Comparison of ENCODE assay signal across 8 cellular contexts in genomic region chr6:7243188-7243942, GRCh38.
DNase-seq lines count a peak whose midpoint lies in the region; ATAC-seq, FAIRE-seq and TF ChIP-seq lines count a peak whose summit lies in the region.

No MANE protein-coding gene starts in this region.

- intact Hi-C loops in HepG2 (cut with micrococcal nuclease; ENCODE audit: unreplicated experiment) = loop anchor here (1.0 kb wide), 1 partner anchor 519 kb away; no protein-coding TSS in a partner anchor

- in situ Hi-C loops in HepG2 (cut with HindIII; ENCODE audit: extremely low pct_ligation_motif_present, low pct_unique_long_range_greater_than_20kb) = loop anchor here (5.0 kb wide), 1 partner anchor 521 kb away; no protein-coding TSS in a partner anchor

- peak; percentile 91 for TF ChIP-seq RAD21 in HepG2 (CRISPR knock-in tag; IDR thresholded peaks at IDR 0.05)

- FAIRE-seq in HepG2 (lab: Jason Lieb, UNC) = peak; percentile 21

- H3K27ac ChIP-seq in C4-2B = peak overlapping the region; percentile 31; the same call in 1 of the 2 replicates
- peak overlapping the region; percentile 82 for H3K27ac ChIP-seq in HepG2 (ENCODE audit: extremely low read length, insufficient read depth, low read length)

- peak overlapping the region; percentile 83; the same call in 1 of the 2 replicates for H3K4me2 ChIP-seq in HepG2 (ENCODE audit: low read depth, low read length)

- H3K4me1 ChIP-seq in HepG2 (ENCODE audit: insufficient read depth, low read length) = peaks cover 56% of the 10 kb centered on the region

- H3K9ac ChIP-seq in HepG2 (ENCODE audit: insufficient read depth, low read depth, low read length) = no peak overlapping the region

- H3K27me3 ChIP-seq in HepG2 (ENCODE audit: control insufficient read depth in 1 of 2, insufficient read depth in 2 of 2, low read length in 2 of 2) (no peaks in the 10 kb centered on the region), MG63 (no peaks in the 10 kb centered on the region)

- H3K4me3 ChIP-seq in HepG2 (replicated peaks in 1 of 3; ENCODE audit: insufficient read depth in 1 of 3, low read depth in 2 of 3, low read length in 3 of 3) = no peak overlapping the region
- no peak overlapping the region for H3K4me3 ChIP-seq in MG63

- H2AFZ ChIP-seq in HepG2 (ENCODE audit: low read length) = no peak overlapping the region

- 40% methylated on average over 7 of the region's 7 CpGs for WGBS in HepG2 (ENCODE audit: low lambda C conversion rate)

- DNase-seq in GM19238 (ENCODE audit: insufficient read length, low spot score) = peak; percentile 62
- peak; percentile 43 for DNase-seq in NCI-H146 treated with DMSO at 0.1 percent for 48 hours (lab: John Stamatoyannopoulos, UW; ENCODE audit: unreplicated experiment)
- peak; percentile 15 for DNase-seq in T-helper 9 cell
- peak; percentile 69 for DNase-seq in dedifferentiated amniotic fluid mesenchymal stem cell (ENCODE audit: extremely low spot score)
- DNase-seq in HepG2 (ENCODE audit: low spot score) = peak; percentile 70
- DNase-seq in stimulated activated naive CD4-positive, alpha-beta T cell (lab: John Stamatoyannopoulos, UW) = peak; percentile 10 to 80 (median 36)
- no peak for DNase-seq in MG63

- TF ChIP-seq POLR2A in HepG2 (IDR thresholded peaks at IDR 0.05; ENCODE audit: insufficient read depth in 1 of 2, low read depth in 2 of 2, low read length in 2 of 2) = no peak

- H3K79me2 ChIP-seq in HepG2 (ENCODE audit: insufficient read depth, low read length) = peaks cover 8% of the 10 kb centered on the region

- TF ChIP-seq EP300 in HepG2 (IDR thresholded peaks at IDR 0.05; ENCODE audit: low read depth in 2 of 2, low read length in 2 of 2) (no peak), HepG2 (CRISPR knock-in tag; IDR thresholded peaks at IDR 0.05; ENCODE audit: borderline replicate concordance) (no peak)

- no peak for ATAC-seq in HepG2

- POLR2A ChIA-PET in HepG2 (lab: Yijun Ruan, JAX) = interaction anchor here (1.3 kb wide), 1 partner anchor 201 kb away, joined by 3 read pairs; no protein-coding TSS in a partner anchor

- H3K9me3 ChIP-seq in HepG2 (ENCODE audit: low read length) (no peaks in the 10 kb centered on the region), MG63 (no peaks in the 10 kb centered on the region)

- TF ChIP-seq CTCF in C4-2B (conservative IDR thresholded peaks at IDR 0.05) (peak; percentile 95), HepG2 (CRISPR knock-in tag; IDR thresholded peaks at IDR 0.05) (peak; percentile 85)

- no TSS peak for BruUV-seq in HepG2 (replicated peaks; lab: Mats Ljungman, UMichigan)

- peaks cover 4% of the 10 kb centered on the region; the same call in 1 of the 2 replicates for H4K20me1 ChIP-seq in HepG2 (ENCODE audit: insufficient read depth, low read length)

- CTCF ChIA-PET in HepG2 (lab: Yijun Ruan, JAX; ENCODE audit: low intra/inter-chr PET ratio, low total read pairs) = interaction anchor here (1.2 to 2.8 kb wide), 3 partner anchors 484 to 567 kb away, joined by 3 to 10 read pairs (median 8); no protein-coding TSS in a partner anchor

- H3K36me3 ChIP-seq in HepG2 (replicated peaks in 1 of 2; ENCODE audit: control insufficient read depth in 1 of 2, insufficient read depth in 2 of 2, low read length in 2 of 2) (peaks cover 36 to 56% of the 10 kb centered on the region in 2 experiments), MG63 (peaks cover under 1% of the 10 kb centered on the region)

TF ChIP-seq in HepG2, 621 proteins besides CTCF, POLR2A, EP300 and RAD21 (continues in another document):
- TF ChIP-seq RFXAP (CRISPR knock-in tag; IDR thresholded peaks at IDR 0.05; ENCODE audit: borderline replicate concordance) (0 out of 2 replicates have a peak, but pooled peaks have one; percentile 47), NCOA5 (CRISPR knock-in tag; IDR thresholded peaks at IDR 0.05) (no peak), ZNF839 (CRISPR knock-in tag; IDR thresholded peaks at IDR 0.05; ENCODE audit: borderline replicate concordance) (no peak), AKAP8 (CRISPR knock-in tag; IDR thresholded peaks at IDR 0.05) (no peak), ZNF234 (CRISPR knock-in tag; conservative IDR thresholded peaks at IDR 0.05) (no peak), SNAPC4 (CRISPR knock-in tag; IDR thresholded peaks at IDR 0.05) (no peak), ZNF510 (CRISPR knock-in tag; IDR thresholded peaks at IDR 0.05; ENCODE audit: low read depth) (no peak), ZNF414 (CRISPR knock-in tag; IDR thresholded peaks at IDR 0.05) (no peak), SOX6 (IDR thresholded peaks at IDR 0.05) (no peak), SOX6 (CRISPR knock-in tag; IDR thresholded peaks at IDR 0.05) (0 out of 2 replicates have a peak, but pooled peaks have one; percentile 36), NONO (IDR thresholded peaks at IDR 0.05) (no peak), NONO (CRISPR knock-in tag; conservative IDR thresholded peaks at IDR 0.05) (no peak)
- TF ChIP-seq, protein P1, sequence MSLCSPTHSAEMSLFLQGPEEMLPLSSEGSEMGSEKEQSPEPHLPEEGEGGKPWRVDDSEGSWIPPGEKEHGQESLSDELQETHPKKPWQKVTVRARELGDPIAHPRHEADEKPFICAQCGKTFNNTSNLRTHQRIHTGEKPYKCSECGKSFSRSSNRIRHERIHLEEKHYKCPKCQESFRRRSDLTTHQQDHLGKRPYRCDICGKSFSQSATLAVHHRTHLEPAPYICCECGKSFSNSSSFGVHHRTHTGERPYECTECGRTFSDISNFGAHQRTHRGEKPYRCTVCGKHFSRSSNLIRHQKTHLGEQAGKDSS (CRISPR knock-in tag; IDR thresholded peaks at IDR 0.05; ENCODE audit: borderline replicate concordance, low read depth) = no peak
